ENCODE assay signal across 21 cellular contexts in the genomic region with DNA sequence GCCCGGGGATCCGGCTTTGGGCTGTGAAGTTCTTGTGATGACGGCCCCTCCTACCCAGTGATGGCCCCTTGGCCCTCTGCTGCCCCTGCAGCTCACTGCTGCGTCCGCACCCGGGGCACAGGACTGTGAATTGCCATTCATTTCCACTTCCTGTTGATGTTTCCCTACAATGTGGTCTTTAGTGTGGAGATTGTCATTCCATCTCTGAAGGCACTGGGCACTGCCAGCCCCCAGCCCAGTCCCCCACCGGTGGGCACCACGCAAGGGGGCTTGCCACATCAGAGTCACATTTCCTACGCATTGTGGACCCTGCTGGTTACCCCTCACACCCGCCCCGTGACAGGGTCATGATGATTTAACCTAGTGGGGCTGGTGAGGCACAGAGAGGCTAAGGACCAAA. TPM values are rescaled to one million over a fixed set of nuclear protein-coding genes. Genes with fewer than 3 reads are reported as not detected.
DNase-seq lines count a peak whose midpoint lies in the region; ATAC-seq and TF ChIP-seq lines count a peak whose summit lies in the region.
"Had no signal": no experiment of that assay in that cellular context is flagged by ENCODE, and none has a peak within 500 bp of the region (broad histone marks: within the 10 kb centered on the region; RNA-seq: fewer than 3 reads in every experiment).

No MANE protein-coding gene starts in this region.

- H3K9ac ChIP-seq in BLaER1 treated with 17β-estradiol and CSF1 and Interleukin-3, amounts not matched to agents 10 nM and 100 nM: no peak overlapping the region

- ATAC-seq in HG03460 (IDR thresholded peaks at IDR 0.05; ENCODE audit: unreplicated experiment) (no peak), HG02973 (IDR thresholded peaks at IDR 0.05; ENCODE audit: unreplicated experiment) (no peak)
- ATAC-seq: activated CD4-positive, alpha-beta T cell treated with anti-CD3 and anti-CD28 coated beads for 36 hours; right cardiac atrium had no signal

- H3K27ac Mint-ChIP-seq in chondrocyte (ENCODE audit: unreplicated experiment): no peak overlapping the region
- H3K27ac Mint-ChIP-seq: activated T-cell treated with anti-CD3 and anti-CD28 coated beads, Interleukin-2, amount 50 U/mL, for 24 hours had no signal

- H4K20me1 ChIP-seq in BLaER1 treated with 17β-estradiol and CSF1 and Interleukin-3, amounts not matched to agents 10 nM and 100 nM: no peaks in the 10 kb centered on the region

- no peak overlapping the region for H3K4me3 ChIP-seq in BLaER1 treated with 17β-estradiol and CSF1 and Interleukin-3, amounts not matched to agents 10 nM and 100 nM
- H3K4me3 ChIP-seq: SK-N-MC had no signal

- no peaks in the 10 kb centered on the region for H3K9me3 ChIP-seq in BLaER1 treated with 17β-estradiol and CSF1 and Interleukin-3, amounts not matched to agents 10 nM and 100 nM (replicated peaks in 1 of 11)
- H3K9me3 ChIP-seq: neutrophil had no signal

- H3K4me1 Mint-ChIP-seq in chondrocyte (ENCODE audit: low read depth): no peaks in the 10 kb centered on the region

- no peak for TF ChIP-seq CTCF in chondrocyte (IDR thresholded peaks at IDR 0.05)

- peak overlapping the region in 6 of 11 experiments; percentile 5 to 98 (median 54); a peak in 6 of 22 replicates for H3K27ac ChIP-seq in BLaER1 treated with 17β-estradiol and CSF1 and Interleukin-3, amounts not matched to agents 10 nM and 100 nM
- H3K27ac ChIP-seq: SK-N-MC had no signal

- H3K36me3 Mint-ChIP-seq in chondrocyte (ENCODE audit: low read depth): no peaks in the 10 kb centered on the region

- peaks cover 7% of the 10 kb centered on the region for H3K27me3 Mint-ChIP-seq in chondrocyte (ENCODE audit: low read depth)
- H3K27me3 Mint-ChIP-seq: activated CD4-positive, alpha-beta T cell treated with anti-CD3 and anti-CD28 coated beads for 36 hours; activated T-cell treated with anti-CD3 and anti-CD28 coated beads, Interleukin-2, amount 50 U/mL, for 24 hours had no signal

- peak overlapping the region in 6 of 11 experiments; percentile 0 to 94 (median 18); a peak in 7 of 22 replicates for H3K4me2 ChIP-seq in BLaER1 treated with 17β-estradiol and CSF1 and Interleukin-3, amounts not matched to agents 10 nM and 100 nM

- no peaks in the 10 kb centered on the region for H3K27me3 ChIP-seq in BLaER1 treated with 17β-estradiol and CSF1 and Interleukin-3, amounts not matched to agents 10 nM and 100 nM
- H3K27me3 ChIP-seq: neutrophil had no signal

- H3K4me3 Mint-ChIP-seq in chondrocyte (ENCODE audit: unreplicated experiment): no peak overlapping the region
- H3K4me3 Mint-ChIP-seq: activated CD4-positive, alpha-beta T cell treated with anti-CD3 and anti-CD28 coated beads for 36 hours; activated T-cell treated with anti-CD3 and anti-CD28 coated beads, Interleukin-2, amount 50 U/mL, for 24 hours had no signal

- 0 out of 22 replicates have a peak, but pooled peaks cover 0 to 3% (median 0%) of the 10 kb centered on the region in 11 experiments for H3K36me3 ChIP-seq in BLaER1 treated with 17β-estradiol and CSF1 and Interleukin-3, amounts not matched to agents 10 nM and 100 nM

- H3K4me1 ChIP-seq in BLaER1 treated with 17β-estradiol and CSF1 and Interleukin-3, amounts not matched to agents 10 nM and 100 nM: peaks cover 33 to 54% (median 48%) of the 10 kb centered on the region in 10 experiments

- DNase-seq in ELF-1 (ENCODE audit: low read depth, low spot score) (peak; percentile 43), chondrocyte (ENCODE audit: low spot score) (peak; percentile 65), mucosa of gallbladder (ENCODE audit: low spot score) (peak; percentile 8), NAMALWA (ENCODE audit: low spot score) (no peak)
- DNase-seq in stimulated activated naive CD4-positive, alpha-beta T cell (lab: John Stamatoyannopoulos, UW): no peak
- DNase-seq: activated CD4-positive, alpha-beta T cell treated with anti-CD3 and anti-CD28 coated beads for 36 hours; activated T-cell treated with anti-CD3 and anti-CD28 coated beads, Interleukin-2, amount 50 U/mL, for 24 hours; effector CD8-positive, alpha-beta T cell; IMR-90; kidney glomerular epithelial cell; midbrain; NCI-H2081 treated with DMSO at 0.1 percent for 48 hours; T-helper 9 cell had no signal

- H3K9me3 Mint-ChIP-seq in chondrocyte (ENCODE audit: low read depth): no peaks in the 10 kb centered on the region
- H3K9me3 Mint-ChIP-seq: activated T-cell treated with anti-CD3 and anti-CD28 coated beads, Interleukin-2, amount 50 U/mL, for 24 hours had no signal

RNA-seq across cellular contexts. Expression of a gene that starts 2.5 kb away (rescaled TPM):
- total RNA-seq in chondrocyte: not detected in 3 replicates
- 18.1 TPM for total RNA-seq in mucosa of gallbladder

RNA-seq across cellular contexts. Expression of a gene that starts 42.7 kb away (rescaled TPM):
- total RNA-seq in chondrocyte: not detected in 3 replicates
- total RNA-seq in mucosa of gallbladder: 43.1 TPM
- total RNA-seq: activated CD4-positive, alpha-beta T cell treated with anti-CD3 and anti-CD28 coated beads for 36 hours; bronchial epithelial cell; fibroblast of lung; IMR-90 had no signal

Comparison
In these comparisons a context has a peak if more than half of its experiments do, and no peak if none do; other contexts are left out.
1. DNase-seq: peak in ELF-1 (single experiment), chondrocyte (single experiment) and mucosa of gallbladder (single experiment); none in NAMALWA (single experiment) and stimulated activated naive CD4-positive, alpha-beta T cell (0 of 6).
2. RNA of a gene that starts 2.5 kb away (total RNA-seq): 18.1 TPM in mucosa of gallbladder (single experiment); not detected in chondrocyte; every median in the first group is over 10 times any median in the second.
3. RNA of a gene that starts 42.7 kb away (total RNA-seq): 43.1 TPM in mucosa of gallbladder (single experiment); not detected in chondrocyte; every median in the first group is over 10 times any median in the second.